Comparison of ENCODE assay signal across 11 cellular contexts in genomic region chr5:112684737-112685136, GRCh38. TPM values are rescaled to one million over a fixed set of nuclear protein-coding genes. Genes with fewer than 3 reads are reported as not detected.
A peak's percentile ranks its signal among the peaks of the same experiment; 100 is the strongest.
DNase-seq lines count a peak whose midpoint lies in the region; ATAC-seq and TF ChIP-seq lines count a peak whose summit lies in the region.
"Had no signal": no experiment of that assay in that cellular context is flagged by ENCODE, and none has a peak within 500 bp of the region (broad histone marks: within the 10 kb centered on the region; RNA-seq: fewer than 3 reads in every experiment).

No MANE protein-coding gene starts in this region.

- H3K4me1 ChIP-seq in GM23248 (ENCODE audit: insufficient read depth) (peaks cover 74% of the 10 kb centered on the region), thoracic aorta (ENCODE audit: control insufficient read depth in 1 of 2, low read depth in 2 of 2) (peaks cover 3 to 27% of the 10 kb centered on the region in 2 donors)

- TF ChIP-seq CTCF in thoracic aorta (IDR thresholded peaks at IDR 0.05): no peak

- no peaks in the 10 kb centered on the region for H3K9me2 ChIP-seq in GM23248 (ENCODE audit: insufficient read depth)

- in situ Hi-C loops in GM23248 (cut with MboI): no loop called here

- peaks cover 68% of the 10 kb centered on the region for H3F3A ChIP-seq in GM23248 (ENCODE audit: insufficient read depth)

- DNase-seq in GM23248 (peak; percentile 94), astrocyte of the hippocampus (ENCODE audit: low read depth, low spot score) (peak; percentile 34), left ventricle myocardium superior (peak; percentile 24), thoracic aorta (ENCODE audit: low spot score) (no peak), foreskin melanocyte (no peak), mesenteric fat pad (ENCODE audit: low spot score) (no peak)
- DNase-seq: activated gamma-delta T cell, NCI-H2029 treated with DMSO at 0.1 percent for 48 hours, small intestine had no signal

- ATAC-seq in left ventricle myocardium superior (peak; percentile 95), thoracic aorta (ENCODE audit: insufficient number of reproducible peaks, low FRiP score, low read depth) (peak; percentile 86), HG03025 (IDR thresholded peaks at IDR 0.05; ENCODE audit: low FRiP score, unreplicated experiment) (no peak), HG03095 (IDR thresholded peaks at IDR 0.05; ENCODE audit: unreplicated experiment) (no peak)

- H3K79me2 ChIP-seq in GM23248 (ENCODE audit: insufficient read depth): no peaks in the 10 kb centered on the region

- no peaks in the 10 kb centered on the region for H4K20me1 ChIP-seq in GM23248 (ENCODE audit: insufficient read depth)

- 7 to 8% methylated on average over 4 of the region's 4 CpGs for WGBS in GM23248 (ENCODE audit: low coverage in 1 of 2, low lambda C conversion rate in 2 of 2, missing lambda C conversion rate in 2 of 2), 2 experiments

- peak overlapping the region; percentile 62 for H3K9ac ChIP-seq in GM23248

- H3K36me3 ChIP-seq in GM23248 (ENCODE audit: low read depth) (no peaks in the 10 kb centered on the region), thoracic aorta (no peaks in the 10 kb centered on the region)

- H3K4me3 ChIP-seq in GM23248: no peak overlapping the region
- no peak overlapping the region for H3K4me3 ChIP-seq in thoracic aorta

- peak overlapping the region; percentile 6; the same call in 1 of the 2 replicates for H2AFZ ChIP-seq in GM23248

- H3K27me3 ChIP-seq in GM23248 (replicated peaks; ENCODE audit: insufficient read depth): 0 out of 2 replicates have a peak, but pooled peaks cover 3% of the 10 kb centered on the region
- H3K27me3 ChIP-seq in thoracic aorta (replicated peaks; ENCODE audit: insufficient read depth): no peaks in the 10 kb centered on the region

- H3K4me2 ChIP-seq in GM23248 (ENCODE audit: unreplicated experiment): peak overlapping the region; percentile 66

- intact Hi-C loops in left ventricle myocardium superior (cut with micrococcal nuclease): no loop called here

- no peaks in the 10 kb centered on the region for H3K9me3 ChIP-seq in GM23248 (ENCODE audit: low read depth)
- H3K9me3 ChIP-seq in thoracic aorta: no peaks in the 10 kb centered on the region

- H3K27ac ChIP-seq in GM23248 (peak overlapping the region; percentile 94), thoracic aorta (peak overlapping the region; percentile 70 to 78)

RNA-seq across cellular contexts. Expression of gene APC, which starts 52.9 kb away (rescaled TPM):
- total RNA-seq in GM23248 (2014; rRNA removed; shearing (Covaris generic)): 34.2 and 47.2 TPM in 2 replicates
- polyA plus RNA-seq in GM23248 (2016; fragmentation: Nextera tagmentation; extraction: Ambion mirVana): 17.8 and 18.1 TPM in 2 replicates
- 37.5 TPM for total RNA-seq in left ventricle myocardium superior
- total RNA-seq in thoracic aorta: 10 to 100 TPM; 58.6 to 83.7 TPM
- 39.8 TPM for total RNA-seq in mesenteric fat pad

Comparison
In these comparisons a context has a peak if more than half of its experiments do, and no peak if none do; other contexts are left out.
1. DNase-seq: peak in GM23248 (single experiment), astrocyte of the hippocampus (single experiment) and left ventricle myocardium superior (single experiment); none in thoracic aorta (single experiment), foreskin melanocyte (single experiment) and mesenteric fat pad (single experiment).
2. ATAC-seq: peak in left ventricle myocardium superior (single experiment) and thoracic aorta (single experiment); none in HG03025 (single experiment) and HG03095 (single experiment).